Comparison of ENCODE assay signal across 22 cellular contexts in genomic region chr6:46774736-46775135, GRCh38. TPM values are rescaled to one million over a fixed set of nuclear protein-coding genes. Genes with fewer than 3 reads are reported as not detected.
"Had no signal": no experiment of that assay in that cellular context is flagged by ENCODE, and none has a peak within 500 bp of the region (broad histone marks: within the 10 kb centered on the region; RNA-seq: fewer than 3 reads in every experiment).

No MANE protein-coding gene starts in this region.

RNA-seq across cellular contexts. Expression of gene MEP1A, which starts 18.5 kb away (rescaled TPM):
- total RNA-seq: activated B cell treated with CpG ODN at 0.5 μM for 24 hours; activated CD4-positive, alpha-beta memory T cell treated with anti-CD3 and anti-CD28 coated beads for 36 hours; activated CD4-positive, alpha-beta T cell treated with anti-CD3 and anti-CD28 coated beads, Interleukin-2, amount 10 ng/mL, durations not matched to agents 24 days and 14 days; activated CD8-positive, alpha-beta memory T cell treated with anti-CD3 and anti-CD28 coated beads for 36 hours; activated CD8-positive, alpha-beta T cell treated with anti-CD3 and anti-CD28 coated beads for 36 hours; activated naive CD4-positive, alpha-beta T cell treated with anti-CD3 and anti-CD28 coated beads for 36 hours; activated naive CD4-positive, alpha-beta T cell treated with anti-CD3 and anti-CD28 coated beads, Interleukin-2, amount 50 U/mL, for 72 hours; activated naive CD8-positive, alpha-beta T cell treated with anti-CD3 and anti-CD28 coated beads for 36 hours; activated T-cell treated with anti-CD3 and anti-CD28 coated beads, Interleukin-2, amount 50 U/mL, for 4 hours; activated T-cell treated with anti-CD3 and anti-CD28 coated beads, Interleukin-2, amount 50 U/mL, for 72 hours; activated T-helper 1 cell treated with anti-CD3 and anti-CD28 coated beads, Interleukin-12 subunit alpha, Interleukin-12 subunit beta, Interleukin-2, Interleukin-4 antibody, amounts not matched to agents 30 ng/mL and 10 ng/mL and 1 ng/mL, durations not matched to agents 14 hours and 24 hours and 36 hours; activated T-helper 17 cell treated with anti-CD3 and anti-CD28 coated beads, Interleukin-2, amount 50 U/mL, for 72 hours; adrenal gland; aorta; astrocyte; body of pancreas; cardiac septum; T-cell; T-helper 1 cell treated with Interleukin-12 subunit alpha and Interleukin-12 subunit beta and Interleukin-4 antibody, amounts not matched to agents 30 ng/mL and 1 ng/mL, for 36 hours; T-helper 17 cell; T-helper 2 cell treated with Interferon-gamma antibody and Interleukin-4, amounts not matched to agents 100 ng/mL and 5 ng/mL, for 36 hours had no signal

RNA-seq across cellular contexts. Expression of gene ANKRD66, which starts 28.0 kb away (rescaled TPM):
- total RNA-seq: activated B cell treated with CpG ODN at 0.5 μM for 24 hours; activated CD4-positive, alpha-beta memory T cell treated with anti-CD3 and anti-CD28 coated beads for 36 hours; activated CD4-positive, alpha-beta T cell treated with anti-CD3 and anti-CD28 coated beads, Interleukin-2, amount 10 ng/mL, durations not matched to agents 24 days and 14 days; activated CD8-positive, alpha-beta memory T cell treated with anti-CD3 and anti-CD28 coated beads for 36 hours; activated CD8-positive, alpha-beta T cell treated with anti-CD3 and anti-CD28 coated beads for 36 hours; activated naive CD4-positive, alpha-beta T cell treated with anti-CD3 and anti-CD28 coated beads for 36 hours; activated naive CD4-positive, alpha-beta T cell treated with anti-CD3 and anti-CD28 coated beads, Interleukin-2, amount 50 U/mL, for 72 hours; activated naive CD8-positive, alpha-beta T cell treated with anti-CD3 and anti-CD28 coated beads for 36 hours; activated T-cell treated with anti-CD3 and anti-CD28 coated beads, Interleukin-2, amount 50 U/mL, for 4 hours; activated T-cell treated with anti-CD3 and anti-CD28 coated beads, Interleukin-2, amount 50 U/mL, for 72 hours; activated T-helper 1 cell treated with anti-CD3 and anti-CD28 coated beads, Interleukin-12 subunit alpha, Interleukin-12 subunit beta, Interleukin-2, Interleukin-4 antibody, amounts not matched to agents 30 ng/mL and 10 ng/mL and 1 ng/mL, durations not matched to agents 14 hours and 24 hours and 36 hours; activated T-helper 17 cell treated with anti-CD3 and anti-CD28 coated beads, Interleukin-2, amount 50 U/mL, for 72 hours; adrenal gland; aorta; astrocyte; body of pancreas; breast epithelium; cardiac septum; T-cell; T-helper 1 cell treated with Interleukin-12 subunit alpha and Interleukin-12 subunit beta and Interleukin-4 antibody, amounts not matched to agents 30 ng/mL and 1 ng/mL, for 36 hours; T-helper 17 cell; T-helper 2 cell treated with Interferon-gamma antibody and Interleukin-4, amounts not matched to agents 100 ng/mL and 5 ng/mL, for 36 hours had no signal
- polyA plus RNA-seq: adrenal gland, aorta had no signal

RNA-seq across cellular contexts. Expression of gene PLA2G7, which starts 39.6 kb away (rescaled TPM):
- total RNA-seq: activated CD4-positive, alpha-beta memory T cell treated with anti-CD3 and anti-CD28 coated beads for 36 hours; activated CD4-positive, alpha-beta T cell treated with anti-CD3 and anti-CD28 coated beads, Interleukin-2, amount 10 ng/mL, durations not matched to agents 24 days and 14 days; activated CD8-positive, alpha-beta memory T cell treated with anti-CD3 and anti-CD28 coated beads for 36 hours; activated CD8-positive, alpha-beta T cell treated with anti-CD3 and anti-CD28 coated beads for 36 hours; activated naive CD4-positive, alpha-beta T cell treated with anti-CD3 and anti-CD28 coated beads for 36 hours; activated naive CD4-positive, alpha-beta T cell treated with anti-CD3 and anti-CD28 coated beads, Interleukin-2, amount 50 U/mL, for 72 hours; activated naive CD8-positive, alpha-beta T cell treated with anti-CD3 and anti-CD28 coated beads for 36 hours; activated T-cell treated with anti-CD3 and anti-CD28 coated beads, Interleukin-2, amount 50 U/mL, for 4 hours; activated T-cell treated with anti-CD3 and anti-CD28 coated beads, Interleukin-2, amount 50 U/mL, for 72 hours; activated T-helper 1 cell treated with anti-CD3 and anti-CD28 coated beads, Interleukin-12 subunit alpha, Interleukin-12 subunit beta, Interleukin-2, Interleukin-4 antibody, amounts not matched to agents 30 ng/mL and 10 ng/mL and 1 ng/mL, durations not matched to agents 14 hours and 24 hours and 36 hours; activated T-helper 17 cell treated with anti-CD3 and anti-CD28 coated beads, Interleukin-2, amount 50 U/mL, for 72 hours; T-helper 1 cell treated with Interleukin-12 subunit alpha and Interleukin-12 subunit beta and Interleukin-4 antibody, amounts not matched to agents 30 ng/mL and 1 ng/mL, for 36 hours; T-helper 2 cell treated with Interferon-gamma antibody and Interleukin-4, amounts not matched to agents 100 ng/mL and 5 ng/mL, for 36 hours had no signal
